Comparison of ENCODE assay signal across 1 cellular context in the genomic region with DNA sequence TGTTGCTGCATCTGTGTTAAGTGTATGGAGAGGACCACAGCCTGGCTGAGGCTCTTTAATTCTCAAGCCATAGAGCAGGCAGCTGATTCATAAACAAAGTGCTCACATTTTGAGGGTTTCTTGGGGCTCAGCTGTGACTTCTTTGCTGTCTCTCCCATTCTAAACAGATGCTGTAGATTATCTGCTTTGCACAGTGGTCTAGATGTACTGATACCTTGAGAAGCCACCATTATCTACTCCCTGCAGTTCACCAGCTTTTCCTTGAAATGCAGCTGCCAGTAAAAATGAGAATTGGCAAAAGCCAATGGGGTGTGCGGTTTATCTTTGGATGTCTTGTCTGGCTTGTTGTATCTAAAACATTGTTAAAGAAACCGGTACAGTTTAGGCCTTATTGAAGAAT.
TF ChIP-seq lines count a peak whose summit lies in the region.

No MANE protein-coding gene starts in this region.

TF ChIP-seq in K562, 482 proteins besides CTCF, POLR2A, EP300 and RAD21 (continued from another document and continues in another):
- TF ChIP-seq, protein P1, sequence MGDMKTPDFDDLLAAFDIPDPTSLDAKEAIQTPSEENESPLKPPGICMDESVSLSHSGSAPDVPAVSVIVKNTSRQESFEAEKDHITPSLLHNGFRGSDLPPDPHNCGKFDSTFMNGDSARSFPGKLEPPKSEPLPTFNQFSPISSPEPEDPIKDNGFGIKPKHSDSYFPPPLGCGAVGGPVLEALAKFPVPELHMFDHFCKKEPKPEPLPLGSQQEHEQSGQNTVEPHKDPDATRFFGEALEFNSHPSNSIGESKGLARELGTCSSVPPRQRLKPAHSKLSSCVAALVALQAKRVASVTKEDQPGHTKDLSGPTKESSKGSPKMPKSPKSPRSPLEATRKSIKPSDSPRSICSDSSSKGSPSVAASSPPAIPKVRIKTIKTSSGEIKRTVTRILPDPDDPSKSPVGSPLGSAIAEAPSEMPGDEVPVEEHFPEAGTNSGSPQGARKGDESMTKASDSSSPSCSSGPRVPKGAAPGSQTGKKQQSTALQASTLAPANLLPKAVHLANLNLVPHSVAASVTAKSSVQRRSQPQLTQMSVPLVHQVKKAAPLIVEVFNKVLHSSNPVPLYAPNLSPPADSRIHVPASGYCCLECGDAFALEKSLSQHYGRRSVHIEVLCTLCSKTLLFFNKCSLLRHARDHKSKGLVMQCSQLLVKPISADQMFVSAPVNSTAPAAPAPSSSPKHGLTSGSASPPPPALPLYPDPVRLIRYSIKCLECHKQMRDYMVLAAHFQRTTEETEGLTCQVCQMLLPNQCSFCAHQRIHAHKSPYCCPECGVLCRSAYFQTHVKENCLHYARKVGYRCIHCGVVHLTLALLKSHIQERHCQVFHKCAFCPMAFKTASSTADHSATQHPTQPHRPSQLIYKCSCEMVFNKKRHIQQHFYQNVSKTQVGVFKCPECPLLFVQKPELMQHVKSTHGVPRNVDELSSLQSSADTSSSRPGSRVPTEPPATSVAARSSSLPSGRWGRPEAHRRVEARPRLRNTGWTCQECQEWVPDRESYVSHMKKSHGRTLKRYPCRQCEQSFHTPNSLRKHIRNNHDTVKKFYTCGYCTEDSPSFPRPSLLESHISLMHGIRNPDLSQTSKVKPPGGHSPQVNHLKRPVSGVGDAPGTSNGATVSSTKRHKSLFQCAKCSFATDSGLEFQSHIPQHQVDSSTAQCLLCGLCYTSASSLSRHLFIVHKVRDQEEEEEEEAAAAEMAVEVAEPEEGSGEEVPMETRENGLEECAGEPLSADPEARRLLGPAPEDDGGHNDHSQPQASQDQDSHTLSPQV (IDR thresholded peaks at IDR 0.05), result no peak
- no peak for TF ChIP-seq NCOA6 (IDR thresholded peaks at IDR 0.05)
- no peak for TF ChIP-seq ZNF830 (CRISPR knock-in tag; IDR thresholded peaks at IDR 0.05)
- no peak for TF ChIP-seq RBM34 (IDR thresholded peaks at IDR 0.05; ENCODE audit: borderline replicate concordance, insufficient read depth, low read length)
- no peak for TF ChIP-seq HNRNPUL1 (IDR thresholded peaks at IDR 0.05; ENCODE audit: low read length)
- peak; percentile 56; the same call in 1 of the 2 replicates for TF ChIP-seq ELF4 (CRISPR knock-in tag; IDR thresholded peaks at IDR 0.05)
- TF ChIP-seq, protein P2, sequence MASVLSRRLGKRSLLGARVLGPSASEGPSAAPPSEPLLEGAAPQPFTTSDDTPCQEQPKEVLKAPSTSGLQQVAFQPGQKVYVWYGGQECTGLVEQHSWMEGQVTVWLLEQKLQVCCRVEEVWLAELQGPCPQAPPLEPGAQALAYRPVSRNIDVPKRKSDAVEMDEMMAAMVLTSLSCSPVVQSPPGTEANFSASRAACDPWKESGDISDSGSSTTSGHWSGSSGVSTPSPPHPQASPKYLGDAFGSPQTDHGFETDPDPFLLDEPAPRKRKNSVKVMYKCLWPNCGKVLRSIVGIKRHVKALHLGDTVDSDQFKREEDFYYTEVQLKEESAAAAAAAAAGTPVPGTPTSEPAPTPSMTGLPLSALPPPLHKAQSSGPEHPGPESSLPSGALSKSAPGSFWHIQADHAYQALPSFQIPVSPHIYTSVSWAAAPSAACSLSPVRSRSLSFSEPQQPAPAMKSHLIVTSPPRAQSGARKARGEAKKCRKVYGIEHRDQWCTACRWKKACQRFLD (CRISPR knock-in tag; IDR thresholded peaks at IDR 0.05), result no peak; the same call in 1 of the 2 replicates
- peak; percentile 80 for TF ChIP-seq SOX6 (IDR thresholded peaks at IDR 0.05)
- TF ChIP-seq ELF1 (tag; IDR thresholded peaks at IDR 0.05), result no peak
- TF ChIP-seq ETV5 (CRISPR knock-in tag; IDR thresholded peaks at IDR 0.05; ENCODE audit: low read depth), result no peak
- TF ChIP-seq MTA2 (IDR thresholded peaks at IDR 0.05; ENCODE audit: low read depth), result peak; percentile 84
- TF ChIP-seq TRIM24 (IDR thresholded peaks at IDR 0.05), result peak; percentile 39 to 68; a peak in 2 of 4 replicates
- no peak for TF ChIP-seq HNRNPL (IDR thresholded peaks at IDR 0.05; ENCODE audit: low read depth, low read length)
- no peak for TF ChIP-seq C11orf30 (IDR thresholded peaks at IDR 0.05; ENCODE audit: low read depth)
- 0 out of 2 replicates have a peak, but pooled peaks have one; percentile 44 for TF ChIP-seq PYGO2 (tag; IDR thresholded peaks at IDR 0.05)
- TF ChIP-seq RBM39 (optimal IDR thresholded peaks at IDR 0.05; ENCODE audit: low read depth, low read length), result no peak
- peak; percentile 88 for TF ChIP-seq CBFA2T2 (conservative IDR thresholded peaks at IDR 0.05)
- TF ChIP-seq SMAD4 (CRISPR knock-in tag; conservative IDR thresholded peaks at IDR 0.05), result peak; percentile 83
- no peak for TF ChIP-seq IFI16 (CRISPR knock-in tag; IDR thresholded peaks at IDR 0.05)
- TF ChIP-seq SRF (CRISPR knock-in tag; IDR thresholded peaks at IDR 0.05), result no peak
- no peak for TF ChIP-seq ZNF445 (CRISPR knock-in tag; IDR thresholded peaks at IDR 0.05; ENCODE audit: low read depth)
- peak; percentile 38 for TF ChIP-seq HMGN3 (IDR thresholded peaks at IDR 0.05; ENCODE audit: borderline replicate concordance, extremely low read depth, insufficient read length, low read depth, low read length)
- TF ChIP-seq CUX1 (CRISPR knock-in tag; IDR thresholded peaks at IDR 0.05), result no peak
- TF ChIP-seq, protein P3, sequence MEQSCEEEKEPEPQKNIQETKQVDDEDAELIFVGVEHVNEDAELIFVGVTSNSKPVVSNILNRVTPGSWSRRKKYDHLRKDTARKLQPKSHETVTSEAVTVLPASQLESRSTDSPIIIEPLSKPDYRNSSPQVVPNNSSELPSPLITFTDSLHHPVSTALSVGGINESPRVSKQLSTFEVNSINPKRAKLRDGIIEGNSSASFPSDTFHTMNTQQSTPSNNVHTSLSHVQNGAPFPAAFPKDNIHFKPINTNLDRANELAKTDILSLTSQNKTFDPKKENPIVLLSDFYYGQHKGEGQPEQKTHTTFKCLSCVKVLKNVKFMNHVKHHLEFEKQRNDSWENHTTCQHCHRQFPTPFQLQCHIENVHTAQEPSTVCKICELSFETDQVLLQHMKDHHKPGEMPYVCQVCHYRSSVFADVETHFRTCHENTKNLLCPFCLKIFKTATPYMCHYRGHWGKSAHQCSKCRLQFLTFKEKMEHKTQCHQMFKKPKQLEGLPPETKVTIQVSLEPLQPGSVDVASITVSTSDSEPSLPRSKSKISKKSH (CRISPR knock-in tag; IDR thresholded peaks at IDR 0.05), result no peak
- TF ChIP-seq TBL1XR1 (IDR thresholded peaks at IDR 0.05; ENCODE audit: low read length in 2 of 2), result no peak
- TF ChIP-seq FOXJ2 (tag; IDR thresholded peaks at IDR 0.05), result peak; percentile 88
- peak; percentile 85 for TF ChIP-seq FOXM1 (IDR thresholded peaks at IDR 0.05; ENCODE audit: low read depth)
- no peak for TF ChIP-seq FOXM1 (CRISPR knock-in tag; IDR thresholded peaks at IDR 0.05; ENCODE audit: low read depth)
- TF ChIP-seq GABPB2 (CRISPR knock-in tag; conservative IDR thresholded peaks at IDR 0.05), result no peak
- no peak for TF ChIP-seq NFXL1 (CRISPR knock-in tag; IDR thresholded peaks at IDR 0.05)
- no peak for TF ChIP-seq PCBP2 (IDR thresholded peaks at IDR 0.05; ENCODE audit: low read depth, low read length, poor library complexity, severe bottlenecking)
- peak; percentile 30; the same call in 1 of the 2 replicates for TF ChIP-seq POLR2AphosphoS5 (IDR thresholded peaks at IDR 0.05; ENCODE audit: control insufficient read depth, insufficient read depth, low read depth, low read length)
- TF ChIP-seq CCNT2 (IDR thresholded peaks at IDR 0.05; ENCODE audit: borderline replicate concordance, extremely low read depth, insufficient read length, low read depth, low read length), result peak; percentile 55
- TF ChIP-seq PML (IDR thresholded peaks at IDR 0.05; ENCODE audit: low read length), result peak; percentile 78; the same call in 1 of the 2 replicates
- TF ChIP-seq, protein P4, sequence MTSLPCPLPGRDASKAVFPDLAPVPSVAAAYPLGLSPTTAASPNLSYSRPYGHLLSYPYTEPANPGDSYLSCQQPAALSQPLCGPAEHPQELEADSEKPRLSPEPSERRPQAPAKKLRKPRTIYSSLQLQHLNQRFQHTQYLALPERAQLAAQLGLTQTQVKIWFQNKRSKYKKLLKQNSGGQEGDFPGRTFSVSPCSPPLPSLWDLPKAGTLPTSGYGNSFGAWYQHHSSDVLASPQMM (CRISPR knock-in tag; IDR thresholded peaks at IDR 0.05), result no peak
- no peak for TF ChIP-seq PRPF4 (IDR thresholded peaks at IDR 0.05; ENCODE audit: insufficient read depth, low read depth, low read length, poor library complexity, severe bottlenecking)
- peak in 1 of 2 experiments; percentile 41; a peak in 2 of 4 replicates for TF ChIP-seq FOXA3 (CRISPR knock-in tag; conservative IDR thresholded peaks at IDR 0.05 in 1 of 2, IDR thresholded peaks at IDR 0.05 in 1 of 2)
- no peak for TF ChIP-seq CBX5 (IDR thresholded peaks at IDR 0.05; ENCODE audit: borderline replicate concordance, low read depth)
- TF ChIP-seq FOXJ3 (CRISPR knock-in tag; IDR thresholded peaks at IDR 0.05), result no peak
- TF ChIP-seq DMBX1 (CRISPR knock-in tag; IDR thresholded peaks at IDR 0.05; ENCODE audit: borderline replicate concordance), result 0 out of 2 replicates have a peak, but pooled peaks have one; percentile 24
- TF ChIP-seq KHSRP (IDR thresholded peaks at IDR 0.05), result no peak
- TF ChIP-seq KLF10 (CRISPR knock-in tag; IDR thresholded peaks at IDR 0.05), result no peak
- no peak for TF ChIP-seq SMAD2 (IDR thresholded peaks at IDR 0.05; ENCODE audit: low read depth, low read length)
- peak; percentile 62 for TF ChIP-seq ATF4 (CRISPR knock-in tag; IDR thresholded peaks at IDR 0.05)
- TF ChIP-seq, protein P5, sequence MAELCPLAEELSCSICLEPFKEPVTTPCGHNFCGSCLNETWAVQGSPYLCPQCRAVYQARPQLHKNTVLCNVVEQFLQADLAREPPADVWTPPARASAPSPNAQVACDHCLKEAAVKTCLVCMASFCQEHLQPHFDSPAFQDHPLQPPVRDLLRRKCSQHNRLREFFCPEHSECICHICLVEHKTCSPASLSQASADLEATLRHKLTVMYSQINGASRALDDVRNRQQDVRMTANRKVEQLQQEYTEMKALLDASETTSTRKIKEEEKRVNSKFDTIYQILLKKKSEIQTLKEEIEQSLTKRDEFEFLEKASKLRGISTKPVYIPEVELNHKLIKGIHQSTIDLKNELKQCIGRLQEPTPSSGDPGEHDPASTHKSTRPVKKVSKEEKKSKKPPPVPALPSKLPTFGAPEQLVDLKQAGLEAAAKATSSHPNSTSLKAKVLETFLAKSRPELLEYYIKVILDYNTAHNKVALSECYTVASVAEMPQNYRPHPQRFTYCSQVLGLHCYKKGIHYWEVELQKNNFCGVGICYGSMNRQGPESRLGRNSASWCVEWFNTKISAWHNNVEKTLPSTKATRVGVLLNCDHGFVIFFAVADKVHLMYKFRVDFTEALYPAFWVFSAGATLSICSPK (IDR thresholded peaks at IDR 0.05; ENCODE audit: borderline replicate concordance), result no peak
- TF ChIP-seq ZZZ3 (IDR thresholded peaks at IDR 0.05), result no peak
- TF ChIP-seq NFIC (IDR thresholded peaks at IDR 0.05), result 0 out of 2 replicates have a peak, but pooled peaks have one; percentile 28
- TF ChIP-seq NCOR1 (IDR thresholded peaks at IDR 0.05), result peak; percentile 80
- 0 out of 2 replicates have a peak, but pooled peaks have one; percentile 55 for TF ChIP-seq ZNF644 (tag; IDR thresholded peaks at IDR 0.05; ENCODE audit: low read depth)
- no peak for TF ChIP-seq CCAR2 (IDR thresholded peaks at IDR 0.05; ENCODE audit: low read depth, low read length)
- TF ChIP-seq ZNF785 (CRISPR knock-in tag; IDR thresholded peaks at IDR 0.05), result no peak
- TF ChIP-seq ZNF584 (CRISPR knock-in tag; IDR thresholded peaks at IDR 0.05; ENCODE audit: low read depth), result 0 out of 2 replicates have a peak, but pooled peaks have one; percentile 29
- TF ChIP-seq MAZ (CRISPR knock-in tag; conservative IDR thresholded peaks at IDR 0.05 in 1 of 2, IDR thresholded peaks at IDR 0.05 in 1 of 2), result peak in 1 of 2 experiments; percentile 62; a peak in 1 of 4 replicates
